In the genomic region with DNA sequence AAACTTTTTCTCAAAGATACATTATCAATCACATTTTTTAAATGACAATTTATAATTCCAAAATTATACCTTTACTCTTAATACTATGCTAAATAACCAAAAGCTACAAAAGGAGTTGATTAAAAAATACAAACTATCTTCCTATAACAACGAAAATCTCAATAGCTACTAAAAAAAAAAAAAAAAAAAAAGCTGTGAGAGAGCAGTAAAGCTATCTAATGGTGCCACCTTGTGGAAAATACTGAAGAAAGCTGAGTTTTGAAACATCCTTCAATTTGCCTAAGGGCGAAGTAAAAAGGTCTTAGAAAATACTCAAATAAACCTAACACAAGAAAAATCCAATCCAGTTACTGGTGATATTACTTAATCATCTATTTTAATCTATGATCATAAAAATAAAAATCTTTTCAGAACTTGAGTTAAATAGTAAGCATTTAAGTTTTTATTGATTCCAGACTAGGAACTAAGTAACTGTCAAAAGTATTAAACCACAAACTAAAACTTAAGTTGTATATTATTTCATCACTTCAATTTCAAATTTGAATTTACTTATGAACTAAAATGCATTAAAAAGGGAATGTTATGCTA, we compare ENCODE assay signal across 1 cellular context.
TF ChIP-seq lines count a peak whose summit lies in the region.

No MANE protein-coding gene starts in this region.

TF ChIP-seq in A549, 52 proteins besides CTCF, POLR2A, EP300 and RAD21:
- TF ChIP-seq SMC3 (IDR thresholded peaks at IDR 0.05), result peak; percentile 58; the same call in 2 of the 3 replicates
